In the genomic region with DNA sequence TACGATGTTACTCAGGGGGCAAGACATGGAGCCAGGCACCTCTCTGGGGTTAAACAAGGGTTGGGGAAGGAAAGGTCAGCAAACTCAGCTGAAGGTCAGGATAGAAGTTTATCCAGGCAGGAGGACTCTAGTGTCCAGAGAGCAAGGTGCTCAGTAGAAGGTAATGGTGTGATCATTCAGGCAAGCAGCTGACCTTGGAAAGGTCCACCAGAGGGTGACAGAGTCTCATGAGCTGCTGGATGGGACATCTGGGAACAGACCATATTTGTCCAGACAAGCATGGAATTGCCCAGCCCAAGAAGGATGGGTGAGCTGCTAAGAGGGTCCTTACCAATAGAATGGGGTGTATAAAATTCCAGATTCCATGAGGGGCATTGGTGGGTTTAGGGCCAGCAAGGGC, we compare ENCODE assay signal across 22 cellular contexts.
DNase-seq lines count a peak whose midpoint lies in the region; ATAC-seq and TF ChIP-seq lines count a peak whose summit lies in the region.
"Had no signal": no experiment of that assay in that cellular context is flagged by ENCODE, and none has a peak within 500 bp of the region (broad histone marks: within the 10 kb centered on the region; RNA-seq: fewer than 3 reads in every experiment).

No MANE protein-coding gene starts in this region.

- H3K9me3 ChIP-seq in SK-N-SH (no peaks in the 10 kb centered on the region), RWPE2 (ENCODE audit: severe bottlenecking) (no peaks in the 10 kb centered on the region), gastroesophageal sphincter (no peaks in the 10 kb centered on the region)
- H3K9me3 ChIP-seq: psoas muscle, tibial nerve had no signal

- POLR2A ChIA-PET in SK-N-SH (lab: Yijun Ruan, JAX): no interaction called here
- POLR2A ChIA-PET in activated CD4-positive, alpha-beta T cell treated with anti-CD3 and anti-CD28 coated beads for 36 hours (lab: Charles Lee): no interaction called here

- no peaks in the 10 kb centered on the region for H3K9me3 Mint-ChIP-seq in activated CD4-positive, alpha-beta T cell treated with anti-CD3 and anti-CD28 coated beads for 36 hours (ENCODE audit: low read depth)
- H3K9me3 Mint-ChIP-seq: activated naive CD4-positive, alpha-beta T cell treated with anti-CD3 and anti-CD28 coated beads, Interleukin-2, amount 50 U/mL, for 72 hours; CD4-positive, alpha-beta T cell; natural killer cell had no signal

- no peaks in the 10 kb centered on the region for H3K36me3 ChIP-seq in SK-N-SH (replicated peaks in 1 of 2; ENCODE audit: control insufficient read depth in 1 of 2, insufficient read depth in 2 of 2, low read length in 1 of 2)
- H3K36me3 ChIP-seq in RWPE2 (ENCODE audit: low read depth): no peaks in the 10 kb centered on the region
- no peaks in the 10 kb centered on the region for H3K36me3 ChIP-seq in gastroesophageal sphincter
- H3K36me3 ChIP-seq: tibial nerve had no signal

- intact Hi-C loops in activated CD4-positive, alpha-beta T cell treated with anti-CD3 and anti-CD28 coated beads for 36 hours (cut with DNase I, micrococcal nuclease): no loop called here

- no peaks in the 10 kb centered on the region; the same call in 1 of the 2 replicates for H3K27me3 ChIP-seq in SK-N-SH (ENCODE audit: insufficient read depth)
- no peaks in the 10 kb centered on the region for H3K27me3 ChIP-seq in RWPE2 (ENCODE audit: insufficient read depth, poor library complexity, severe bottlenecking)
- no peaks in the 10 kb centered on the region for H3K27me3 ChIP-seq in foreskin keratinocyte
- peaks cover 5% of the 10 kb centered on the region for H3K27me3 ChIP-seq in gastroesophageal sphincter

- H2AFZ ChIP-seq in SK-N-SH (ENCODE audit: low read depth): no peak overlapping the region
- H2AFZ ChIP-seq: PC-9 had no signal

- no peaks in the 10 kb centered on the region for H3K36me3 Mint-ChIP-seq in activated CD4-positive, alpha-beta T cell treated with anti-CD3 and anti-CD28 coated beads for 36 hours (ENCODE audit: low read depth)
- H3K36me3 Mint-ChIP-seq: activated naive CD4-positive, alpha-beta T cell treated with anti-CD3 and anti-CD28 coated beads, Interleukin-2, amount 50 U/mL, for 72 hours; natural killer cell had no signal

- ATAC-seq in SK-N-SH treated with all-trans-retinoic acid at 6 μM for 48 hours (no peak), RWPE2 (ENCODE audit: low read depth) (peak; percentile 49; the same call in 1 of the 3 replicates), foreskin keratinocyte (no peak), gastroesophageal sphincter (no peak), GM21825 (IDR thresholded peaks at IDR 0.05; ENCODE audit: unreplicated experiment) (no peak)
- ATAC-seq in activated CD4-positive, alpha-beta T cell treated with anti-CD3 and anti-CD28 coated beads for 36 hours: no peak
- ATAC-seq: activated naive CD4-positive, alpha-beta T cell treated with anti-CD3 and anti-CD28 coated beads, Interleukin-2, amount 50 U/mL, for 72 hours; natural killer cell had no signal

- peaks cover 3% of the 10 kb centered on the region for H3K27me3 Mint-ChIP-seq in activated CD4-positive, alpha-beta T cell treated with anti-CD3 and anti-CD28 coated beads for 36 hours

- no peaks in the 10 kb centered on the region for H3F3A ChIP-seq in SK-N-SH (replicated peaks; ENCODE audit: insufficient read depth)

- WGBS in SK-N-SH (ENCODE audit: low lambda C conversion rate): 74% methylated on average over 1 of the region's 1 CpG
- WGBS in gastroesophageal sphincter (ENCODE audit: low coverage in 1 of 2), 2 donors: 80 to 90% methylated on average over 1 of the region's 1 CpG

- no peak for TF ChIP-seq POLR2A in gastroesophageal sphincter (IDR thresholded peaks at IDR 0.05)

- H3K4me3 ChIP-seq in SK-N-SH (ENCODE audit: low read depth in 2 of 2, low read length in 1 of 2): no peak overlapping the region
- H3K4me3 ChIP-seq in RWPE2 (ENCODE audit: severe bottlenecking): no peak overlapping the region
- no peak overlapping the region for H3K4me3 ChIP-seq in gastroesophageal sphincter
- H3K4me3 ChIP-seq: PC-9, psoas muscle, tibial nerve had no signal

- no peaks in the 10 kb centered on the region for H3K79me2 ChIP-seq in SK-N-SH (ENCODE audit: insufficient read depth)

- H3K4me2 ChIP-seq in SK-N-SH: no peak overlapping the region
- H3K4me2 ChIP-seq: PC-9 had no signal

- DNase-seq in SK-N-SH (no peak), RWPE2 (ENCODE audit: low spot score) (no peak), foreskin keratinocyte (no peak), inferior parietal cortex (ENCODE audit: extremely low spot score) (no peak)
- DNase-seq in activated CD4-positive, alpha-beta T cell treated with anti-CD3 and anti-CD28 coated beads for 36 hours: no peak
- DNase-seq: activated CD4-positive, alpha-beta T cell treated with anti-CD3 and anti-CD28 coated beads, Interleukin-2, amount 50 U/mL, for 48 hours; activated T-cell treated with anti-CD3 and anti-CD28 coated beads, Interleukin-2, amount 50 U/mL, for 48 hours; CD4-positive, alpha-beta T cell; cortex of kidney; IMR-90; natural killer cell; NCI-H187 treated with DMSO at 0.1 percent for 48 hours; NCI-H446; PC-9; psoas muscle; stimulated activated CD4-positive, alpha-beta T cell treated with anti-CD3 and anti-CD28 coated beads, Interleukin-12 subunit alpha, Interleukin-12 subunit beta, amount 100 ng/mL, for 4 hours; stimulated activated naive CD4-positive, alpha-beta T cell had no signal

- TF ChIP-seq CTCF in SK-N-SH (IDR thresholded peaks at IDR 0.05) (no peak), RWPE2 (IDR thresholded peaks at IDR 0.05; ENCODE audit: poor library complexity, severe bottlenecking) (peak; percentile 13), foreskin keratinocyte (conservative IDR thresholded peaks at IDR 0.05) (peak; percentile 34), gastroesophageal sphincter (IDR thresholded peaks at IDR 0.05) (no peak)

- no peak overlapping the region for H3K27ac ChIP-seq in SK-N-SH (ENCODE audit: low read depth in 2 of 2, low read length in 1 of 2)
- no peak overlapping the region for H3K27ac ChIP-seq in RWPE2 (ENCODE audit: poor library complexity, severe bottlenecking)
- no peak overlapping the region for H3K27ac ChIP-seq in foreskin keratinocyte
- no peak overlapping the region for H3K27ac ChIP-seq in gastroesophageal sphincter
- H3K27ac ChIP-seq: PC-9, psoas muscle, tibial nerve had no signal

- no peak overlapping the region for H3K4me3 Mint-ChIP-seq in activated CD4-positive, alpha-beta T cell treated with anti-CD3 and anti-CD28 coated beads for 36 hours
- H3K4me3 Mint-ChIP-seq: CD4-positive, alpha-beta T cell; natural killer cell had no signal

- H4K20me1 ChIP-seq in SK-N-SH (ENCODE audit: insufficient read depth): no peaks in the 10 kb centered on the region

- peaks cover 6% of the 10 kb centered on the region for H3K4me1 Mint-ChIP-seq in activated CD4-positive, alpha-beta T cell treated with anti-CD3 and anti-CD28 coated beads for 36 hours
- H3K4me1 Mint-ChIP-seq: natural killer cell had no signal

- TF ChIP-seq EP300 in SK-N-SH (IDR thresholded peaks at IDR 0.05; ENCODE audit: borderline replicate concordance in 1 of 2, low read depth in 1 of 2, low read length in 1 of 2): no peak
- no peak for TF ChIP-seq EP300 in gastroesophageal sphincter (IDR thresholded peaks at IDR 0.05)

- H3K9me2 ChIP-seq in SK-N-SH: no peaks in the 10 kb centered on the region

- H3K4me1 ChIP-seq in SK-N-SH (ENCODE audit: control insufficient read depth in 1 of 2, insufficient read depth in 2 of 2, low read depth in 1 of 2, low read length in 1 of 2) (no peaks in the 10 kb centered on the region), RWPE2 (ENCODE audit: insufficient read depth, poor library complexity, severe bottlenecking) (no peaks in the 10 kb centered on the region), foreskin keratinocyte (no peaks in the 10 kb centered on the region), gastroesophageal sphincter (no peaks in the 10 kb centered on the region)
- H3K4me1 ChIP-seq: psoas muscle had no signal

- CTCF ChIA-PET in SK-N-SH (lab: Yijun Ruan, JAX): interaction anchor here (1.3 to 1.4 kb wide), 2 partner anchors 18 to 557 kb away, joined by 4 to 5 read pairs; no protein-coding TSS in a partner anchor
- CTCF ChIA-PET in activated CD4-positive, alpha-beta T cell treated with anti-CD3 and anti-CD28 coated beads for 36 hours (lab: Charles Lee): interaction anchor here (0.5 to 1.3 kb wide), 6 partner anchors 11 to 1168 kb away, joined by 3 to 4 read pairs (median 3); no protein-coding TSS in a partner anchor

- no peak overlapping the region for H3K9ac ChIP-seq in SK-N-SH

- 0 out of 2 replicates have a peak, but pooled peaks have one; percentile 4 for TF ChIP-seq RAD21 in SK-N-SH (IDR thresholded peaks at IDR 0.05; ENCODE audit: low read length)

- H3K27ac Mint-ChIP-seq in activated CD4-positive, alpha-beta T cell treated with anti-CD3 and anti-CD28 coated beads for 36 hours: no peak overlapping the region
- H3K27ac Mint-ChIP-seq: activated naive CD4-positive, alpha-beta T cell treated with anti-CD3 and anti-CD28 coated beads, Interleukin-2, amount 50 U/mL, for 72 hours; CD4-positive, alpha-beta T cell; natural killer cell had no signal

TF ChIP-seq in SK-N-SH, 30 proteins besides CTCF, POLR2A, EP300 and RAD21 (continues in another document):
- TF ChIP-seq MXI1 (IDR thresholded peaks at IDR 0.05; ENCODE audit: low read depth, low read length): no peak
- TF ChIP-seq MEF2A (IDR thresholded peaks at IDR 0.05; ENCODE audit: borderline replicate concordance, low read depth): no peak
- TF ChIP-seq CHD2 (IDR thresholded peaks at IDR 0.05; ENCODE audit: low read length, partially characterized antibody): no peak
- no peak for TF ChIP-seq JUND (IDR thresholded peaks at IDR 0.05)
- TF ChIP-seq, protein P1, sequence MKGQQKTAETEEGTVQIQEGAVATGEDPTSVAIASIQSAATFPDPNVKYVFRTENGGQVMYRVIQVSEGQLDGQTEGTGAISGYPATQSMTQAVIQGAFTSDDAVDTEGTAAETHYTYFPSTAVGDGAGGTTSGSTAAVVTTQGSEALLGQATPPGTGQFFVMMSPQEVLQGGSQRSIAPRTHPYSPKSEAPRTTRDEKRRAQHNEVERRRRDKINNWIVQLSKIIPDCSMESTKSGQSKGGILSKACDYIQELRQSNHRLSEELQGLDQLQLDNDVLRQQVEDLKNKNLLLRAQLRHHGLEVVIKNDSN (IDR thresholded peaks at IDR 0.05; ENCODE audit: borderline replicate concordance, low read depth): no peak

TF ChIP-seq in SK-N-SH treated with all-trans-retinoic acid at 6 μM for 48 hours, 23 proteins besides CTCF, POLR2A, EP300 and RAD21 (continues in another document):
- no peak for TF ChIP-seq TCF4 (CRISPR knock-in tag; IDR thresholded peaks at IDR 0.05; ENCODE audit: borderline replicate concordance)
- TF ChIP-seq ZNF70 (CRISPR knock-in tag; IDR thresholded peaks at IDR 0.05): no peak
- no peak for TF ChIP-seq ZC3H10 (CRISPR knock-in tag; IDR thresholded peaks at IDR 0.05)

Comparison
In these comparisons a context has a peak if more than half of its experiments do, and no peak if none do; other contexts are left out.
1. CTCF ChIP-seq: peak in RWPE2 (single experiment) and foreskin keratinocyte (single experiment); none in SK-N-SH (single experiment) and gastroesophageal sphincter (0 of 4).